In the genomic region with DNA sequence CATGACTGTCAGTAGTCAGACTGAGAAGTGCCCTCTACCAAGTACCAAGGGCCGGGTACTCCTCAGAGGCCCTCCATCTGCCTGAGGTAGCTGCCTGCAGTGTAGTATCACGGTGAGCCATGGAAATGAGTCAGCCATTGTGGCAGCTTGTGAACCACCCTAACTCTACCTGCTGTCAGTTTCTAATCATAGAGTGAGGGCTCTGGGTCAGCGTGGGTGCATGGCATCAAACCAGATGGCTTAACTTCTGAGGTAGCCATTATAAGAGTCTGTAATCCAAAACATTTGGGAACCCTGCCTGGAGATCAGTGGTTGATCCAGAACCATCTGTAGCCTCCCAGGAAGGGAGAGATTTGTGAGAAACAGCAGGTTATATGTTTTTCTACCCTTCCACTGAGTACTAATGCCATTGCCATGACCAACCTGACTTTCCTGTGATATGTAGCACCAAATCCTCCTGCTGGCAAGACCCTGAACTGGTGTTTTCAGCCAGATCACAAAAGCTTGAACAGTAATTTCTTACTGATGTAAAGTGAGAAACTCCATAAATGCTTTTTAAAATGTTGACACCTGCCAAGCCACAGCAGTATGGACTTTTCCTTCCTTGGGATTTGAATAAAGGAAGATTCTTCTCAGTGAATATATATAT, we compare ENCODE assay signal across 10 cellular contexts. TPM values are rescaled to one million over a fixed set of nuclear protein-coding genes. Genes with fewer than 3 reads are reported as not detected.
DNase-seq lines count a peak whose midpoint lies in the region; ATAC-seq and TF ChIP-seq lines count a peak whose summit lies in the region.
"Had no signal": no experiment of that assay in that cellular context is flagged by ENCODE, and none has a peak within 500 bp of the region (broad histone marks: within the 10 kb centered on the region; RNA-seq: fewer than 3 reads in every experiment).

No MANE protein-coding gene starts in this region.

- H3K9me3 Mint-ChIP-seq in activated T-cell treated with anti-CD3 and anti-CD28 coated beads, Interleukin-2, amount 50 U/mL, for 4 hours, result no peaks in the 10 kb centered on the region
- H3K9me3 Mint-ChIP-seq: T-helper 2 cell treated with Interferon-gamma antibody and Interleukin-4, amounts not matched to agents 5 μg/mL and 100 μg/mL, for 36 hours had no signal

- no peak overlapping the region for H3K4me3 ChIP-seq in fibroblast of villous mesenchyme (ENCODE audit: low read depth, low read length)

- TF ChIP-seq CTCF in fibroblast of villous mesenchyme (IDR thresholded peaks at IDR 0.05; ENCODE audit: insufficient read depth, low read depth, low read length), result peak; percentile 11

- peaks cover 18% of the 10 kb centered on the region for H3K4me1 Mint-ChIP-seq in activated T-cell treated with anti-CD3 and anti-CD28 coated beads, Interleukin-2, amount 50 U/mL, for 4 hours (ENCODE audit: low read depth)

- peaks cover 28% of the 10 kb centered on the region for H3K36me3 Mint-ChIP-seq in activated T-cell treated with anti-CD3 and anti-CD28 coated beads, Interleukin-2, amount 50 U/mL, for 4 hours (ENCODE audit: insufficient read depth)

- DNase-seq in activated T-cell treated with anti-CD3 and anti-CD28 coated beads, Interleukin-2, amount 50 U/mL, for 4 hours, result no peak
- no peak for DNase-seq in activated T-cell treated with anti-CD3 and anti-CD28 coated beads, Interleukin-2, amount 50 U/mL, for 1 hour
- DNase-seq in RPMI8226 (peak; percentile 26), fibroblast of villous mesenchyme (ENCODE audit: low read depth) (no peak), NCI-H1105 (lab: John Stamatoyannopoulos, UW) (no peak)
- peak; percentile 25 to 35 for DNase-seq in stimulated activated CD8-positive, alpha-beta memory T cell treated with anti-CD3 and anti-CD28 coated beads, Interleukin-15, amount 100 ng/mL, for 48 hours (ENCODE audit: low read depth in 2 of 2)
- DNase-seq: NCI-H2227 treated with DMSO at 0.1 percent for 48 hours had no signal

- peak; percentile 48 to 75 for ATAC-seq in activated T-cell treated with anti-CD3 and anti-CD28 coated beads, Interleukin-2, amount 50 U/mL, for 4 hours
- ATAC-seq in GM21381 (IDR thresholded peaks at IDR 0.05; ENCODE audit: unreplicated experiment), result no peak
- no peak for ATAC-seq in GM21825 (IDR thresholded peaks at IDR 0.05; ENCODE audit: unreplicated experiment)

- no peaks in the 10 kb centered on the region for H3K27me3 Mint-ChIP-seq in activated T-cell treated with anti-CD3 and anti-CD28 coated beads, Interleukin-2, amount 50 U/mL, for 4 hours (ENCODE audit: low read depth)

- no peak overlapping the region for H3K4me3 Mint-ChIP-seq in activated T-cell treated with anti-CD3 and anti-CD28 coated beads, Interleukin-2, amount 50 U/mL, for 4 hours
- H3K4me3 Mint-ChIP-seq: T-helper 2 cell treated with Interferon-gamma antibody and Interleukin-4, amounts not matched to agents 5 μg/mL and 100 μg/mL, for 36 hours had no signal

RNA-seq across cellular contexts. Expression of gene ABHD2, which starts 38.9 kb away (rescaled TPM):
- 10 to 100 TPM; 48.9 to 72.6 (median 64.1) TPM for total RNA-seq in activated T-cell treated with anti-CD3 and anti-CD28 coated beads, Interleukin-2, amount 50 U/mL, for 4 hours
- 41.2 and 43.6 TPM in 2 replicates for total RNA-seq in fibroblast of villous mesenchyme

Comparison
In these comparisons a context has a peak if more than half of its experiments do, and no peak if none do; other contexts are left out.
1. ATAC-seq: peak in activated T-cell treated with anti-CD3 and anti-CD28 coated beads, Interleukin-2, amount 50 U/mL, for 4 hours (2 of 2); none in GM21381 (single experiment) and GM21825 (single experiment).
2. DNase-seq: peak in RPMI8226 (single experiment) and stimulated activated CD8-positive, alpha-beta memory T cell treated with anti-CD3 and anti-CD28 coated beads, Interleukin-15, amount 100 ng/mL, for 48 hours (2 of 2); none in activated T-cell treated with anti-CD3 and anti-CD28 coated beads, Interleukin-2, amount 50 U/mL, for 4 hours (single experiment), activated T-cell treated with anti-CD3 and anti-CD28 coated beads, Interleukin-2, amount 50 U/mL, for 1 hour (single experiment), fibroblast of villous mesenchyme (single experiment) and NCI-H1105 (single experiment).